1 cellular context compared by ENCODE assay signal in genomic region chr5:140327589-140327988, GRCh38.
TF ChIP-seq lines count a peak whose summit lies in the region.

No MANE protein-coding gene starts in this region.

TF ChIP-seq in IMR-90, 13 proteins besides CTCF, POLR2A, EP300 and RAD21:
- no peak for TF ChIP-seq BHLHE40 (IDR thresholded peaks at IDR 0.05; ENCODE audit: low read depth, low read length)
- TF ChIP-seq MAZ (IDR thresholded peaks at IDR 0.05; ENCODE audit: borderline replicate concordance, low read depth, low read length) = no peak
- no peak for TF ChIP-seq MXI1 (IDR thresholded peaks at IDR 0.05; ENCODE audit: borderline replicate concordance, low read depth, low read length)
- TF ChIP-seq FOS (IDR thresholded peaks at IDR 0.05; ENCODE audit: low read depth, low read length) = no peak
- no peak for TF ChIP-seq USF2 (IDR thresholded peaks at IDR 0.05; ENCODE audit: low read depth, low read length)
- no peak for TF ChIP-seq SMC3 (IDR thresholded peaks at IDR 0.05; ENCODE audit: low read depth, low read length)
- TF ChIP-seq RFX5 (IDR thresholded peaks at IDR 0.05; ENCODE audit: low read depth, low read length) = no peak
- TF ChIP-seq RCOR1 (IDR thresholded peaks at IDR 0.05; ENCODE audit: insufficient replicate concordance, low read length) = no peak
- TF ChIP-seq NFE2L2 (IDR thresholded peaks at IDR 0.05; ENCODE audit: low read depth, low read length) = no peak
- TF ChIP-seq CHD1 (IDR thresholded peaks at IDR 0.05; ENCODE audit: low read depth, low read length) = no peak
- no peak for TF ChIP-seq CEBPB (IDR thresholded peaks at IDR 0.05; ENCODE audit: low read depth, low read length)
- TF ChIP-seq, protein P1, sequence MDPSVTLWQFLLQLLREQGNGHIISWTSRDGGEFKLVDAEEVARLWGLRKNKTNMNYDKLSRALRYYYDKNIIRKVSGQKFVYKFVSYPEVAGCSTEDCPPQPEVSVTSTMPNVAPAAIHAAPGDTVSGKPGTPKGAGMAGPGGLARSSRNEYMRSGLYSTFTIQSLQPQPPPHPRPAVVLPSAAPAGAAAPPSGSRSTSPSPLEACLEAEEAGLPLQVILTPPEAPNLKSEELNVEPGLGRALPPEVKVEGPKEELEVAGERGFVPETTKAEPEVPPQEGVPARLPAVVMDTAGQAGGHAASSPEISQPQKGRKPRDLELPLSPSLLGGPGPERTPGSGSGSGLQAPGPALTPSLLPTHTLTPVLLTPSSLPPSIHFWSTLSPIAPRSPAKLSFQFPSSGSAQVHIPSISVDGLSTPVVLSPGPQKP (IDR thresholded peaks at IDR 0.05; ENCODE audit: borderline replicate concordance, low read depth, low read length) = no peak
TF ChIP-seq in IMR-90: peak in this region for 0.
